ENCODE assay signal across 35 cellular contexts in genomic region chr14:48537600-48537999, GRCh38.
DNase-seq lines count a peak whose midpoint lies in the region; ATAC-seq, FAIRE-seq and TF ChIP-seq lines count a peak whose summit lies in the region.
"Had no signal": no experiment of that assay in that cellular context is flagged by ENCODE, and none has a peak within 500 bp of the region (broad histone marks: within the 10 kb centered on the region; RNA-seq: fewer than 3 reads in every experiment).

No MANE protein-coding gene starts in this region.

- CTCF ChIA-PET in HepG2 (lab: Yijun Ruan, JAX; ENCODE audit: low intra/inter-chr PET ratio, low total read pairs) (no interaction called here), IMR-90 (lab: Yijun Ruan, JAX) (no interaction called here), K562 (lab: Yijun Ruan, JAX; ENCODE audit: low intra/inter-chr PET ratio) (no interaction called here)

- no peak overlapping the region for H3K4ac ChIP-seq in IMR-90 (ENCODE audit: low read depth, low read length)

- no peak overlapping the region for H4K91ac ChIP-seq in IMR-90 (ENCODE audit: insufficient read depth, low read depth, low read length)

- H3K56ac ChIP-seq in IMR-90 (ENCODE audit: extremely low read depth, insufficient read depth, low read length), result no peak overlapping the region

- H3K23ac ChIP-seq in IMR-90 (ENCODE audit: low read depth, low read length), result no peak overlapping the region

- BruUV-seq in HepG2 (replicated peaks; lab: Mats Ljungman, UMichigan) (no TSS peak), IMR-90 (replicated peaks; lab: Mats Ljungman, UMichigan) (no TSS peak), K562 (replicated peaks; lab: Mats Ljungman, UMichigan) (no TSS peak)

- TF ChIP-seq EP300 in HepG2 (IDR thresholded peaks at IDR 0.05; ENCODE audit: low read depth in 2 of 2, low read length in 2 of 2) (no peak), HepG2 (CRISPR knock-in tag; IDR thresholded peaks at IDR 0.05; ENCODE audit: borderline replicate concordance) (no peak), K562 (IDR thresholded peaks at IDR 0.05; ENCODE audit: low read length) (no peak)

- POLR2A ChIA-PET in HepG2 (lab: Yijun Ruan, JAX) (no interaction called here), IMR-90 (lab: Charles Lee; ENCODE audit: unreplicated experiment) (no interaction called here), K562 (lab: Yijun Ruan, JAX) (no interaction called here)

- H3K18ac ChIP-seq in IMR-90 (ENCODE audit: low read depth, low read length), result no peak overlapping the region

- TF ChIP-seq CTCF in HepG2 (CRISPR knock-in tag; IDR thresholded peaks at IDR 0.05) (no peak), right lobe of liver (IDR thresholded peaks at IDR 0.05) (no peak), IMR-90 (conservative IDR thresholded peaks at IDR 0.05; ENCODE audit: low read depth, low read length) (no peak), K562 (IDR thresholded peaks at IDR 0.05 in 2 of 3, conservative IDR thresholded peaks at IDR 0.05 in 1 of 3; ENCODE audit: insufficient read depth in 2 of 3, low read depth in 1 of 3, low read length in 3 of 3) (no peak), kidney (IDR thresholded peaks at IDR 0.05; ENCODE audit: borderline replicate concordance, extremely low read depth, insufficient read depth) (no peak)

- H3K14ac ChIP-seq in IMR-90 (replicated peaks; ENCODE audit: low read depth, low read length), result no peak overlapping the region

- H4K8ac ChIP-seq in IMR-90 (ENCODE audit: low read depth in 2 of 2, low read length in 2 of 2), result no peak overlapping the region

- no peak overlapping the region for H2AK5ac ChIP-seq in IMR-90 (ENCODE audit: low read depth, low read length)

- no peaks in the 10 kb centered on the region for H3K4me1 ChIP-seq in HepG2 (ENCODE audit: insufficient read depth, low read length)
- H3K4me1 ChIP-seq in right lobe of liver, result no peaks in the 10 kb centered on the region
- H3K4me1 ChIP-seq in IMR-90 (ENCODE audit: control insufficient read depth, insufficient read depth, low read length), result no peaks in the 10 kb centered on the region
- H3K4me1 ChIP-seq in K562 (replicated peaks in 1 of 2; ENCODE audit: control insufficient read depth in 2 of 2, insufficient read depth in 2 of 2, low read length in 2 of 2), result no peaks in the 10 kb centered on the region
- H3K4me1 ChIP-seq in kidney (ENCODE audit: control insufficient read depth in 1 of 2, insufficient read depth in 1 of 2, low read depth in 1 of 2, low read length in 2 of 2), result no peaks in the 10 kb centered on the region
- H3K4me1 ChIP-seq: A549; BE2C; BLaER1; BLaER1 treated with 17β-estradiol and CSF1 and Interleukin-3, amounts not matched to agents 10 nM and 100 nM; Caco-2 had no signal

- H4K5ac ChIP-seq in IMR-90 (ENCODE audit: low read depth, low read length), result no peak overlapping the region

- H3K27me3 ChIP-seq in HepG2 (ENCODE audit: control insufficient read depth in 1 of 2, insufficient read depth in 2 of 2, low read length in 2 of 2) (no peaks in the 10 kb centered on the region), right lobe of liver (no peaks in the 10 kb centered on the region), IMR-90 (ENCODE audit: control insufficient read depth, insufficient read depth, low read length) (no peaks in the 10 kb centered on the region), K562 (ENCODE audit: control insufficient read depth in 2 of 2, insufficient read depth in 2 of 2, low read length in 2 of 2) (no peaks in the 10 kb centered on the region)
- H3K27me3 ChIP-seq: BE2C; BLaER1; BLaER1 treated with 17β-estradiol and CSF1 and Interleukin-3, amounts not matched to agents 10 nM and 100 nM had no signal

- no peaks in the 10 kb centered on the region for H3K79me1 ChIP-seq in IMR-90 (ENCODE audit: low read depth in 1 of 2, low read length in 2 of 2)

- no peaks in the 10 kb centered on the region for H3K9me1 ChIP-seq in IMR-90 (ENCODE audit: insufficient read depth, low read length)
- H3K9me1 ChIP-seq in K562 (ENCODE audit: control insufficient read depth, insufficient read depth, low read length), result no peaks in the 10 kb centered on the region

- H3K79me2 ChIP-seq in HepG2 (ENCODE audit: insufficient read depth, low read length) (no peaks in the 10 kb centered on the region), K562 (ENCODE audit: control insufficient read depth, insufficient read depth, low read length) (no peaks in the 10 kb centered on the region)

- ATAC-seq in HepG2 (no peak), right lobe of liver (no peak), IMR-90 (ENCODE audit: low read depth) (no peak), K562 (no peak), GM18502 (IDR thresholded peaks at IDR 0.05; ENCODE audit: poor library complexity, unreplicated experiment) (no peak), GM21786 (IDR thresholded peaks at IDR 0.05; ENCODE audit: unreplicated experiment) (no peak)
- ATAC-seq: A549; CD8-positive, alpha-beta T cell had no signal

- dilution Hi-C loops in IMR-90 (cut with HindIII; ENCODE audit: low sequenced_read_pairs, unreplicated experiment), result no loop called here

- H3K9me3 ChIP-seq in HepG2 (ENCODE audit: low read length) (peaks cover 53% of the 10 kb centered on the region), right lobe of liver (no peaks in the 10 kb centered on the region), IMR-90 (ENCODE audit: control insufficient read depth, insufficient read depth, low read length) (no peaks in the 10 kb centered on the region; the same call in 1 of the 2 replicates), K562 (replicated peaks; ENCODE audit: control insufficient read depth, insufficient read depth, low read depth, low read length) (no peaks in the 10 kb centered on the region), kidney (ENCODE audit: control insufficient read depth in 1 of 2, low read length in 2 of 2) (no peaks in the 10 kb centered on the region)
- H3K9me3 ChIP-seq: A549; BE2C; BLaER1; BLaER1 treated with 17β-estradiol and CSF1 and Interleukin-3, amounts not matched to agents 10 nM and 100 nM; Caco-2 had no signal

- H3K27ac ChIP-seq in HepG2 (ENCODE audit: extremely low read length, insufficient read depth, low read length) (no peak overlapping the region), right lobe of liver (no peak overlapping the region), IMR-90 (ENCODE audit: insufficient read depth, low read length) (no peak overlapping the region), K562 (ENCODE audit: extremely low read depth, low read depth, low read length) (no peak overlapping the region), kidney (ENCODE audit: low read depth in 2 of 2, low read length in 2 of 2) (no peak overlapping the region)
- H3K27ac ChIP-seq: 22Rv1; A549; BLaER1; BLaER1 treated with 17β-estradiol and CSF1 and Interleukin-3, amounts not matched to agents 10 nM and 100 nM; C4-2B had no signal

- H3K4me3 ChIP-seq in HepG2 (replicated peaks in 1 of 3; ENCODE audit: insufficient read depth in 1 of 3, low read depth in 2 of 3, low read length in 3 of 3) (no peak overlapping the region), right lobe of liver (no peak overlapping the region), IMR-90 (ENCODE audit: insufficient read depth, low read depth, low read length) (no peak overlapping the region), K562 (no peak overlapping the region), kidney (ENCODE audit: low read length in 2 of 2) (no peak overlapping the region)
- H3K4me3 ChIP-seq: A549; BLaER1; BLaER1 treated with 17β-estradiol and CSF1 and Interleukin-3, amounts not matched to agents 10 nM and 100 nM had no signal

- H2AFZ ChIP-seq in HepG2 (ENCODE audit: low read length), result no peak overlapping the region
- H2AFZ ChIP-seq in IMR-90 (replicated peaks; ENCODE audit: low read length, poor library complexity), result no peak overlapping the region
- no peak overlapping the region for H2AFZ ChIP-seq in K562 (ENCODE audit: low read depth, low read length)

- DNase-seq in HepG2 (ENCODE audit: low spot score) (no peak), right lobe of liver (no peak), IMR-90 (no peak), K562 (ENCODE audit: extremely low read depth in 1 of 4, low spot score in 3 of 4) (no peak), kidney (no peak), HUDEP-2 (lab: John Stamatoyannopoulos, UW; ENCODE audit: unreplicated experiment in 76 of 76) (no peak)
- DNase-seq: 8988T; ACHN; AML-193; BE2C; C1 segment of cervical spinal cord; Caco-2; Calu3; CD4-positive, alpha-beta memory T cell; CD4-positive, alpha-beta T cell; CD4-positive, CD25-positive, alpha-beta regulatory T cell; CD8-positive, alpha-beta memory T cell; CD8-positive, alpha-beta T cell; COR-L47; DMS 273 treated with DMSO at 0.1 percent for 48 hours; DMS153; DMS53; DMS79; DMS79 treated with DMSO at 0.1 percent for 48 hours; DND-41; EL had no signal

- H3K9ac ChIP-seq in HepG2 (ENCODE audit: insufficient read depth, low read depth, low read length) (no peak overlapping the region), IMR-90 (ENCODE audit: low read depth, low read length) (no peak overlapping the region), K562 (ENCODE audit: insufficient read depth in 1 of 2, low read depth in 2 of 2, low read length in 2 of 2) (no peak overlapping the region), kidney (ENCODE audit: low read length in 2 of 2) (no peak overlapping the region)
- H3K9ac ChIP-seq: BLaER1; BLaER1 treated with 17β-estradiol and CSF1 and Interleukin-3, amounts not matched to agents 10 nM and 100 nM had no signal

- H2BK120ac ChIP-seq in IMR-90 (ENCODE audit: low read depth, low read length), result no peak overlapping the region

- in situ Hi-C loops in HepG2 (cut with HindIII; ENCODE audit: extremely low pct_ligation_motif_present, low pct_unique_long_range_greater_than_20kb) (no loop called here), IMR-90 (cut with MboI; ENCODE audit: low sequenced_read_pairs) (no loop called here), K562 (cut with MboI) (no loop called here)

- no peak for FAIRE-seq in HepG2 (lab: Jason Lieb, UNC)
- FAIRE-seq in K562 (lab: Jason Lieb, UNC), result no peak
- FAIRE-seq in kidney (lab: Jason Lieb, UNC), result peak; percentile 37
- FAIRE-seq: A204.1, A549, D721Med had no signal

- no peaks in the 10 kb centered on the region for H3K36me3 ChIP-seq in HepG2 (replicated peaks in 1 of 2; ENCODE audit: control insufficient read depth in 1 of 2, insufficient read depth in 2 of 2, low read length in 2 of 2)
- no peaks in the 10 kb centered on the region for H3K36me3 ChIP-seq in right lobe of liver
- H3K36me3 ChIP-seq in IMR-90 (ENCODE audit: control insufficient read depth, insufficient read depth, low read length), result no peaks in the 10 kb centered on the region
- no peaks in the 10 kb centered on the region for H3K36me3 ChIP-seq in K562 (ENCODE audit: control insufficient read depth, insufficient read depth, low read length)
- no peaks in the 10 kb centered on the region for H3K36me3 ChIP-seq in kidney (ENCODE audit: control insufficient read depth in 1 of 2, insufficient read depth in 2 of 2, low read length in 2 of 2)
- H3K36me3 ChIP-seq: BE2C; BLaER1; BLaER1 treated with 17β-estradiol and CSF1 and Interleukin-3, amounts not matched to agents 10 nM and 100 nM had no signal

- H4K20me1 ChIP-seq in HepG2 (ENCODE audit: insufficient read depth, low read length), result no peaks in the 10 kb centered on the region
- H4K20me1 ChIP-seq in IMR-90 (ENCODE audit: insufficient read depth, low read length), result no peaks in the 10 kb centered on the region
- no peaks in the 10 kb centered on the region for H4K20me1 ChIP-seq in K562 (replicated peaks; ENCODE audit: control insufficient read depth, insufficient read depth, low read length)
- H4K20me1 ChIP-seq: BLaER1; BLaER1 treated with 17β-estradiol and CSF1 and Interleukin-3, amounts not matched to agents 10 nM and 100 nM had no signal

- TF ChIP-seq RAD21 in HepG2 (CRISPR knock-in tag; IDR thresholded peaks at IDR 0.05) (no peak), IMR-90 (IDR thresholded peaks at IDR 0.05; ENCODE audit: low read length) (no peak), K562 (CRISPR knock-in tag; conservative IDR thresholded peaks at IDR 0.05 in 1 of 2, IDR thresholded peaks at IDR 0.05 in 1 of 2) (no peak)

- TF ChIP-seq POLR2A in HepG2 (IDR thresholded peaks at IDR 0.05; ENCODE audit: insufficient read depth in 1 of 2, low read depth in 2 of 2, low read length in 2 of 2) (no peak), right lobe of liver (IDR thresholded peaks at IDR 0.05) (no peak), IMR-90 (IDR thresholded peaks at IDR 0.05; ENCODE audit: low read depth, low read length) (no peak), K562 (conservative IDR thresholded peaks at IDR 0.05) (no peak)

- H2BK20ac ChIP-seq in IMR-90 (ENCODE audit: low read depth, low read length), result no peak overlapping the region

- H3K4me2 ChIP-seq in HepG2 (ENCODE audit: low read depth, low read length) (no peak overlapping the region), IMR-90 (ENCODE audit: low read depth, low read length) (no peak overlapping the region), K562 (ENCODE audit: insufficient read depth, low read length) (no peak overlapping the region)
- H3K4me2 ChIP-seq: A549; BLaER1; BLaER1 treated with 17β-estradiol and CSF1 and Interleukin-3, amounts not matched to agents 10 nM and 100 nM had no signal

- intact Hi-C loops in HepG2 (cut with micrococcal nuclease; ENCODE audit: unreplicated experiment) (no loop called here), right lobe of liver (cut with DNase I) (no loop called here), IMR-90 (cut with micrococcal nuclease) (no loop called here), K562 (cut with micrococcal nuclease) (no loop called here), kidney (cut with DNase I) (no loop called here)

- no peak overlapping the region for H2AK9ac ChIP-seq in IMR-90 (replicated peaks; ENCODE audit: low read depth, low read length, poor library complexity)

- no peak overlapping the region for H2BK5ac ChIP-seq in IMR-90 (ENCODE audit: low read depth, low read length, poor library complexity, severe bottlenecking)

- H2BK15ac ChIP-seq in IMR-90 (ENCODE audit: low read depth, low read length), result no peak overlapping the region

Comparison
In these comparisons a context has a peak if more than half of its experiments do, and no peak if none do; other contexts are left out.
1. Of the 241 proteins assayed by ChIP-seq in both HepG2 and K562: peak only in HepG2: MAFF and MAFK; only in K562: MAFG; in both: none; in neither: 238.